Comparison of ENCODE assay signal across 16 cellular contexts in genomic region chr10:24670964-24671670, GRCh38. TPM values are rescaled to one million over a fixed set of nuclear protein-coding genes. Genes with fewer than 3 reads are reported as not detected.
DNase-seq lines count a peak whose midpoint lies in the region; ATAC-seq, FAIRE-seq and TF ChIP-seq lines count a peak whose summit lies in the region.
"Had no signal": no experiment of that assay in that cellular context is flagged by ENCODE, and none has a peak within 500 bp of the region (broad histone marks: within the 10 kb centered on the region; RNA-seq: fewer than 3 reads in every experiment).

No MANE protein-coding gene starts in this region.

- H3K36me3 ChIP-seq in Caco-2 (ENCODE audit: control insufficient read depth, insufficient read depth, low read length) (no peaks in the 10 kb centered on the region; the same call in 1 of the 2 replicates), GM23338 (ENCODE audit: insufficient read depth) (no peaks in the 10 kb centered on the region), K562 (ENCODE audit: control insufficient read depth, insufficient read depth, low read length) (peaks cover 19% of the 10 kb centered on the region)

- POLR2A ChIA-PET in Caco-2 (lab: Charles Lee), result no interaction called here
- POLR2A ChIA-PET in K562 (lab: Yijun Ruan, JAX), result interaction anchor here (0.7 kb wide), 1 partner anchor 282 kb away, joined by 3 read pairs; no protein-coding TSS in a partner anchor

- ATAC-seq in GM23338, result no peak
- ATAC-seq in K562, result peak; percentile 31
- ATAC-seq in left colon, result peak; percentile 34

- DNase-seq in Caco-2 (no peak), GM23338 (ENCODE audit: low spot score) (no peak), K562 (ENCODE audit: extremely low read depth in 1 of 4, low spot score in 3 of 4) (no peak), left colon (no peak), HK-2 (ENCODE audit: unreplicated experiment) (no peak), GM10266 (ENCODE audit: extremely low spot score) (no peak), NCI-H1092 treated with DMSO at 0.1 percent for 48 hours (lab: John Stamatoyannopoulos, UW) (no peak), NCI-H2081 (lab: John Stamatoyannopoulos, UW) (no peak)
- DNase-seq: CD4-positive, alpha-beta T cell; DMS79 treated with DMSO at 0.1 percent for 48 hours; GF-D8; H9; NCI-H2107; NCI-H226; NCI-H748 treated with DMSO at 0.1 percent for 48 hours had no signal

- peaks cover 4% of the 10 kb centered on the region; the same call in 1 of the 2 replicates for H3K4me1 ChIP-seq in Caco-2
- no peaks in the 10 kb centered on the region for H3K4me1 ChIP-seq in GM23338 (ENCODE audit: insufficient read depth)
- H3K4me1 ChIP-seq in K562 (replicated peaks in 1 of 2; ENCODE audit: control insufficient read depth in 2 of 2, insufficient read depth in 2 of 2, low read length in 2 of 2), result no peaks in the 10 kb centered on the region; a peak in 2 of 5 replicates

- TF ChIP-seq CTCF in Caco-2 (IDR thresholded peaks at IDR 0.05; ENCODE audit: insufficient read depth in 1 of 2, low read depth in 1 of 2, low read length in 1 of 2, severe bottlenecking in 1 of 2, unreplicated experiment in 1 of 2) (no peak), GM23338 (conservative IDR thresholded peaks at IDR 0.05; ENCODE audit: low read depth in 2 of 2) (no peak), K562 (IDR thresholded peaks at IDR 0.05 in 2 of 3, conservative IDR thresholded peaks at IDR 0.05 in 1 of 3; ENCODE audit: insufficient read depth in 2 of 3, low read depth in 1 of 3, low read length in 3 of 3) (no peak), GM10266 (IDR thresholded peaks at IDR 0.05; ENCODE audit: control insufficient read depth, insufficient read depth, low read depth, missing control alignments) (no peak)

- peak overlapping the region; percentile 1 for H3K27ac Mint-ChIP-seq in Caco-2 (ENCODE audit: unreplicated experiment)
- H3K27ac Mint-ChIP-seq in GM23338, result peak overlapping the region; percentile 4; the same call in 1 of the 2 replicates
- H3K27ac Mint-ChIP-seq: CD4-positive, alpha-beta T cell had no signal

- WGBS in K562 (ENCODE audit: insufficient coverage, low coverage, missing lambda C conversion rate), result 61% methylated on average over 3 of the region's 3 CpGs

- H3K4me3 ChIP-seq in Caco-2 (ENCODE audit: low read depth, low read length) (no peak overlapping the region), GM23338 (no peak overlapping the region), K562 (no peak overlapping the region)

- H3K4me3 Mint-ChIP-seq in Caco-2 (ENCODE audit: unreplicated experiment) (no peak overlapping the region), GM23338 (no peak overlapping the region)
- H3K4me3 Mint-ChIP-seq: CD4-positive, alpha-beta T cell; H9 had no signal

- H3K36me3 Mint-ChIP-seq in Caco-2 (ENCODE audit: insufficient read depth, unreplicated experiment) (peaks cover 16% of the 10 kb centered on the region), GM23338 (ENCODE audit: low read depth) (no peaks in the 10 kb centered on the region; the same call in 2 of the 3 replicates)

- H4K20me1 ChIP-seq in GM23338 (replicated peaks; ENCODE audit: insufficient read depth), result peaks cover 5% of the 10 kb centered on the region; the same call in 1 of the 2 replicates
- no peaks in the 10 kb centered on the region for H4K20me1 ChIP-seq in K562 (replicated peaks; ENCODE audit: control insufficient read depth, insufficient read depth, low read length)

- in situ Hi-C loops in K562 (cut with MboI), result no loop called here

- H3K4me2 ChIP-seq in GM23338 (no peak overlapping the region), K562 (ENCODE audit: insufficient read depth, low read length) (no peak overlapping the region)

- peaks cover 8% of the 10 kb centered on the region for H3K9me3 Mint-ChIP-seq in Caco-2 (ENCODE audit: unreplicated experiment)
- H3K9me3 Mint-ChIP-seq in GM23338, result no peaks in the 10 kb centered on the region
- H3K9me3 Mint-ChIP-seq: CD4-positive, alpha-beta T cell; H9 had no signal

- TF ChIP-seq EP300 in K562 (IDR thresholded peaks at IDR 0.05; ENCODE audit: low read length), result no peak

- CTCF ChIA-PET in Caco-2 (lab: Charles Lee) (no interaction called here), K562 (lab: Yijun Ruan, JAX; ENCODE audit: low intra/inter-chr PET ratio) (no interaction called here)

- H3K27me3 Mint-ChIP-seq in Caco-2 (ENCODE audit: insufficient read depth, unreplicated experiment) (no peaks in the 10 kb centered on the region), GM23338 (ENCODE audit: insufficient read depth, low read depth, poor library complexity) (no peaks in the 10 kb centered on the region)
- H3K27me3 Mint-ChIP-seq: CD4-positive, alpha-beta T cell had no signal

- no peak for TF ChIP-seq POLR2A in K562 (conservative IDR thresholded peaks at IDR 0.05)

- BruUV-seq in Caco-2 (replicated peaks; lab: Mats Ljungman, UMichigan), result no TSS peak
- BruUV-seq in K562 (replicated peaks; lab: Mats Ljungman, UMichigan), result no TSS peak

- H3K79me2 ChIP-seq in GM23338 (replicated peaks; ENCODE audit: insufficient read depth), result peaks cover 56% of the 10 kb centered on the region
- H3K79me2 ChIP-seq in K562 (ENCODE audit: control insufficient read depth, insufficient read depth, low read length), result peaks cover 56% of the 10 kb centered on the region

- H3K27ac ChIP-seq in GM23338 (ENCODE audit: low read depth), result no peak overlapping the region
- no peak overlapping the region for H3K27ac ChIP-seq in K562 (ENCODE audit: extremely low read depth, low read depth, low read length)

- H3K4me1 Mint-ChIP-seq in Caco-2 (ENCODE audit: low read depth, unreplicated experiment) (peaks cover 8% of the 10 kb centered on the region), GM23338 (no peaks in the 10 kb centered on the region)

- FAIRE-seq in K562 (lab: Jason Lieb, UNC), result no peak
- FAIRE-seq: D721Med had no signal

- TF ChIP-seq RAD21 in K562 (CRISPR knock-in tag; conservative IDR thresholded peaks at IDR 0.05 in 1 of 2, IDR thresholded peaks at IDR 0.05 in 1 of 2), result no peak

- H2AFZ ChIP-seq in GM23338 (no peak overlapping the region), K562 (ENCODE audit: low read depth, low read length) (no peak overlapping the region)

- no peaks in the 10 kb centered on the region for H3F3A ChIP-seq in GM23338 (replicated peaks; ENCODE audit: low read depth)

- H3K9me1 ChIP-seq in K562 (ENCODE audit: control insufficient read depth, insufficient read depth, low read length), result no peaks in the 10 kb centered on the region

- H3K27me3 ChIP-seq in Caco-2 (replicated peaks; ENCODE audit: control insufficient read depth, insufficient read depth, low read length) (no peaks in the 10 kb centered on the region), GM23338 (ENCODE audit: insufficient read depth) (no peaks in the 10 kb centered on the region), K562 (ENCODE audit: control insufficient read depth in 2 of 2, insufficient read depth in 2 of 2, low read length in 2 of 2) (no peaks in the 10 kb centered on the region)

- H3K9me3 ChIP-seq in Caco-2 (no peaks in the 10 kb centered on the region), K562 (replicated peaks; ENCODE audit: control insufficient read depth, insufficient read depth, low read depth, low read length) (no peaks in the 10 kb centered on the region)

- intact Hi-C loops in Caco-2 (cut with micrococcal nuclease; ENCODE audit: unreplicated experiment) (no loop called here), K562 (cut with micrococcal nuclease) (no loop called here), left colon (cut with DNase I, micrococcal nuclease) (no loop called here)

- no peak overlapping the region for H3K9ac ChIP-seq in K562 (ENCODE audit: insufficient read depth in 1 of 2, low read depth in 2 of 2, low read length in 2 of 2)

- no peaks in the 10 kb centered on the region for H3K9me2 ChIP-seq in GM23338 (ENCODE audit: insufficient read depth)

TF ChIP-seq in GM23338, 12 proteins besides CTCF, POLR2A, EP300 and RAD21:
- no peak for TF ChIP-seq CREB1 (CRISPR knock-in tag; IDR thresholded peaks at IDR 0.05; ENCODE audit: low read depth)
TF ChIP-seq in GM23338: peak in this region for 0.

TF ChIP-seq in K562, 482 proteins besides CTCF, POLR2A, EP300 and RAD21 (continues in another document):
- TF ChIP-seq PRMT5 (CRISPR knock-in tag; IDR thresholded peaks at IDR 0.05) (no peak), ATF6 (CRISPR knock-in tag; IDR thresholded peaks at IDR 0.05) (no peak)

RNA-seq across cellular contexts. Expression of gene ARHGAP21, which starts 52.6 kb away (rescaled TPM):
- total RNA-seq in Caco-2 (2022) (99.1 and 103 TPM in 2 replicates), K562 (2014; rRNA removed) (38.7 and 43.1 TPM in 2 replicates), K562 (2014; rRNA removed; fragmentation: Illumina TruSeq; extraction: Trizol) (61.8 and 84.8 TPM in 2 replicates), K562 (2015; rRNA removed; fragmentation: Illumina TruSeq; extraction: Trizol) (72.2 and 75.0 TPM in 2 replicates), K562 (2021) (57.7 and 60.8 TPM in 2 replicates), left colon (100 to 1,000 TPM; 101 to 102 TPM)
- 42.0 and 44.5 TPM in 2 replicates for total RNA-seq in GM23338 (2014; rRNA removed; shearing (Covaris generic))
- polyA plus RNA-seq in GM23338 (2016; fragmentation: Nextera tagmentation; extraction: Ambion mirVana) (14.5 and 15.3 TPM in 2 replicates), K562 (2011; rRNA removed) (86.1 and 145 TPM in 2 replicates), K562 (2014; fragmentation: Illumina TruSeq; extraction: Trizol) (65.7 and 72.2 TPM in 2 replicates), K562 (2014; fragmentation: Nextera tagmentation; extraction: Ambion mirVana) (10 to 100 TPM; 13.6 to 15.5 TPM), K562 (2014; rRNA removed) (40.3 and 43.6 TPM in 2 replicates)
- total RNA-seq in K562 (2011; cell fraction: chromatin; rRNA removed; ENCODE audit: low replicate concordance), result 222 and 366 TPM in 2 replicates
- 80.7 and 94.1 TPM in 2 replicates for total RNA-seq in K562 (2011; cell fraction: nucleolus; rRNA removed)
- total RNA-seq in K562 (2011; cell fraction: nucleoplasm; rRNA removed), result 125 and 182 TPM in 2 replicates
- 35.6 and 41.6 TPM in 2 replicates for polyA plus RNA-seq in K562 (2011; cell fraction: cytosol; rRNA removed)
- 214 and 250 TPM in 2 replicates for polyA plus RNA-seq in K562 (2011; cell fraction: nucleus; rRNA removed)
- 32.3 and 36.3 TPM in 2 replicates for polyA plus RNA-seq in K562 (2012)
- 150 and 239 TPM in 2 replicates for polyA minus RNA-seq in K562 (2011; rRNA and poly(A)+ RNA removed)
- 36.3 and 108 TPM in 2 replicates for polyA minus RNA-seq in K562 (2011; cell fraction: cytosol; rRNA and poly(A)+ RNA removed)
- polyA minus RNA-seq in K562 (2011; cell fraction: nucleus; rRNA and poly(A)+ RNA removed), result 146 and 167 TPM in 2 replicates
